In the genomic region with DNA sequence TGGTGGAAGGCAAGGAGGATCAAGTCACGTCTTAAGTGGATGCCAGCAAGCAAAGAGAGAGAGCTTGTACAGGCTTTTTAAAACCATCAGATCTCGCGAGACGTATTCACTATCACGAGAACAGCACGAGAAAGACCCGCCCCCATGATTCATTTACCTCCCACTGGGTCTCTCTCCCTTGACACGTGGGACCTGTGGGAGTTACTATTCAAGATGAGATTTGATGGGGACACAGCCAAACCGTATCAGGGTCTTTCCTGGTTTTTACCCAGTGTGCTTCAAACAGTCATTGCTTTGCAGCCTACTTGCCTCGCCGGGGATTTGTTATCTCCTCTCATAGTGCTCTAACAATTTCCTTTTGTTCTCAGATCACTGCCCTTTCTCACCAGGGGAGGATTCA, we compare ENCODE assay signal across 2 cellular contexts.
A peak's percentile ranks its signal among the peaks of the same experiment; 100 is the strongest.
TF ChIP-seq lines count a peak whose summit lies in the region.

No MANE protein-coding gene starts in this region.

TF ChIP-seq in H1, 55 proteins besides CTCF, POLR2A, EP300 and RAD21:
- TF ChIP-seq JUN (IDR thresholded peaks at IDR 0.05; ENCODE audit: low read depth, low read length) (no peak), CHD2 (IDR thresholded peaks at IDR 0.05; ENCODE audit: low read length) (peak; percentile 69; the same call in 1 of the 2 replicates)
- TF ChIP-seq, protein P1, sequence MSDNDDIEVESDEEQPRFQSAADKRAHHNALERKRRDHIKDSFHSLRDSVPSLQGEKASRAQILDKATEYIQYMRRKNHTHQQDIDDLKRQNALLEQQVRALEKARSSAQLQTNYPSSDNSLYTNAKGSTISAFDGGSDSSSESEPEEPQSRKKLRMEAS (IDR thresholded peaks at IDR 0.05) = 0 out of 2 replicates have a peak, but pooled peaks have one; percentile 12

TF ChIP-seq in SK-N-SH treated with all-trans-retinoic acid at 6 μM for 48 hours, 23 proteins besides CTCF, POLR2A, EP300 and RAD21:
- TF ChIP-seq ZFP3 (CRISPR knock-in tag; IDR thresholded peaks at IDR 0.05) (no peak), ZNF8 (CRISPR knock-in tag; IDR thresholded peaks at IDR 0.05) (no peak), ZNF565 (CRISPR knock-in tag; conservative IDR thresholded peaks at IDR 0.05; ENCODE audit: low read depth) (no peak), PPARA (CRISPR knock-in tag; IDR thresholded peaks at IDR 0.05; ENCODE audit: borderline replicate concordance) (no peak), BACH2 (CRISPR knock-in tag; IDR thresholded peaks at IDR 0.05; ENCODE audit: borderline replicate concordance) (no peak)
- TF ChIP-seq, protein P2, sequence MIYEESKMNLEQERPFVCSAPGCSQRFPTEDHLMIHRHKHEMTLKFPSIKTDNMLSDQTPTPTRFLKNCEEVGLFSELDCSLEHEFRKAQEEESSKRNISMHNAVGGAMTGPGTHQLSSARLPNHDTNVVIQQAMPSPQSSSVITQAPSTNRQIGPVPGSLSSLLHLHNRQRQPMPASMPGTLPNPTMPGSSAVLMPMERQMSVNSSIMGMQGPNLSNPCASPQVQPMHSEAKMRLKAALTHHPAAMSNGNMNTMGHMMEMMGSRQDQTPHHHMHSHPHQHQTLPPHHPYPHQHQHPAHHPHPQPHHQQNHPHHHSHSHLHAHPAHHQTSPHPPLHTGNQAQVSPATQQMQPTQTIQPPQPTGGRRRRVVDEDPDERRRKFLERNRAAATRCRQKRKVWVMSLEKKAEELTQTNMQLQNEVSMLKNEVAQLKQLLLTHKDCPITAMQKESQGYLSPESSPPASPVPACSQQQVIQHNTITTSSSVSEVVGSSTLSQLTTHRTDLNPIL (CRISPR knock-in tag; IDR thresholded peaks at IDR 0.05; ENCODE audit: low read depth) = no peak
- TF ChIP-seq, protein P3, sequence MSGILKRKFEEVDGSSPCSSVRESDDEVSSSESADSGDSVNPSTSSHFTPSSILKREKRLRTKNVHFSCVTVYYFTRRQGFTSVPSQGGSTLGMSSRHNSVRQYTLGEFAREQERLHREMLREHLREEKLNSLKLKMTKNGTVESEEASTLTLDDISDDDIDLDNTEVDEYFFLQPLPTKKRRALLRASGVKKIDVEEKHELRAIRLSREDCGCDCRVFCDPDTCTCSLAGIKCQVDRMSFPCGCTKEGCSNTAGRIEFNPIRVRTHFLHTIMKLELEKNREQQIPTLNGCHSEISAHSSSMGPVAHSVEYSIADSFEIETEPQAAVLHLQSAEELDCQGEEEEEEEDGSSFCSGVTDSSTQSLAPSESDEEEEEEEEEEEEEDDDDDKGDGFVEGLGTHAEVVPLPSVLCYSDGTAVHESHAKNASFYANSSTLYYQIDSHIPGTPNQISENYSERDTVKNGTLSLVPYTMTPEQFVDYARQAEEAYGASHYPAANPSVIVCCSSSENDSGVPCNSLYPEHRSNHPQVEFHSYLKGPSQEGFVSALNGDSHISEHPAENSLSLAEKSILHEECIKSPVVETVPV (CRISPR knock-in tag; IDR thresholded peaks at IDR 0.05) = no peak
